Comparison of ENCODE assay signal across 8 cellular contexts in genomic region chr18:23586249-23587196, GRCh38. TPM values are rescaled to one million over a fixed set of nuclear protein-coding genes. Genes with fewer than 3 reads are reported as not detected.
A peak's percentile ranks its signal among the peaks of the same experiment; 100 is the strongest.
DNase-seq lines count a peak whose midpoint lies in the region; ATAC-seq and TF ChIP-seq lines count a peak whose summit lies in the region.

Gene NPC1 (minus strand): TSS chr18:23586506. CDS start chr18:23586343, 163 bp downstream.

- peak; percentile 84 for TF ChIP-seq CTCF in BJ (IDR thresholded peaks at IDR 0.05; ENCODE audit: insufficient read depth, low read depth, low read length)

- CTCF ChIA-PET in BJ (lab: Yijun Ruan, JAX): interaction anchor here (0.5 to 3.9 kb wide), 12 partner anchors 11 to 197 kb away, joined by 3 to 14 read pairs (median 4); partner anchors contain the start of gene RMC1

- TF ChIP-seq POLR2A in GM19193 (IDR thresholded peaks at IDR 0.05; ENCODE audit: extremely low read depth, insufficient read depth, insufficient read length): peak; percentile 94

- no peaks in the 10 kb centered on the region for H3K27me3 ChIP-seq in BJ (ENCODE audit: control insufficient read depth, insufficient read depth, low read length)

- H3K4me3 ChIP-seq in BJ (ENCODE audit: low read depth, low read length): peak within 1 kb of the TSS; percentile 84

- peaks cover 1% of the 10 kb centered on the region; the same call in 1 of the 2 replicates for H3K36me3 ChIP-seq in BJ (ENCODE audit: control insufficient read depth, insufficient read depth, low read length)

- H3K27ac ChIP-seq in cingulate gyrus (ENCODE audit: low read depth, low read length): peak within 1 kb of the TSS; percentile 99

- DNase-seq in BJ (ENCODE audit: low read depth): peak; percentile 75
- peak; percentile 75 to 79 for DNase-seq in NCI-H524 (lab: John Stamatoyannopoulos, UW)
- DNase-seq in activated CD4-positive, alpha-beta T cell treated with anti-CD3 and anti-CD28 coated beads for 4 hours: peak; percentile 90 to 92
- DNase-seq in left colon: peak; percentile 92 to 95
- peak; percentile 90 for DNase-seq in stimulated activated CD4-positive, alpha-beta T cell treated with anti-CD3 and anti-CD28 coated beads, Interleukin-1b, Interleukin-23, amount 100 ng/mL, for 48 hours

- POLR2A ChIA-PET in BJ (lab: Charles Lee): no interaction called here

- intact Hi-C loops in left colon (cut with DNase I, micrococcal nuclease): loop anchor here in 1 of 2 donors (5.0 kb wide), 1 partner anchor 74 kb away; no protein-coding TSS in a partner anchor

- ATAC-seq in HG03439 (IDR thresholded peaks at IDR 0.05; ENCODE audit: unreplicated experiment) (peak; percentile 91), left colon (peak; percentile 91)

RNA-seq across cellular contexts. Expression of gene NPC1, which starts in this region (rescaled TPM):
- 34.2 and 54.5 TPM in 2 replicates for polyA plus RNA-seq in BJ (2011; rRNA removed)
- 60.5 and 65.9 TPM in 2 replicates for polyA minus RNA-seq in BJ (2011; rRNA and poly(A)+ RNA removed)
- total RNA-seq in left colon: 10 to 100 TPM; 36.5 to 43.2 TPM

Comparison
In these comparisons a context has a peak if more than half of its experiments do, and no peak if none do; other contexts are left out.
1. Peak in every context shown above with its lines: DNase-seq, ATAC-seq, H3K4me3 ChIP-seq and H3K27ac ChIP-seq.